19 cellular contexts compared by ENCODE assay signal in the genomic region with DNA sequence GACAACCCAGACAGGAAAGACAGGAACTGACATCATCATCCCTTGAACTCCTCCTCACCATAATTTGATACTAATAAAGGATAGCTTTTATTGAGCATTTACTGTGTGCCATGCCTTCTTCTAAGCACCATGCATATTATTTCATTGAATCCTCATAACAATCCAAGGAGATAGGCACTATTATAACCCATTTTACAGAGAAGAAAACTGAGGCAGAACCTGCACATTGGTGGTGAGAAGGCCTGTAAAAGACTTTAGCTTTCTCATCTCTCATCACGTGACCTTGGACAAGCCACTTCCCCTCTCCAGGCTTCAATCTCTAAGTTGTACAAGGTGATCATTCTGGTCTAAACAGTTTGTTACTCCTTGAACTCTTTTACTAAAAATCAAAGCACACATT.
"Had no signal": no experiment of that assay in that cellular context is flagged by ENCODE, and none has a peak within 500 bp of the region (broad histone marks: within the 10 kb centered on the region; RNA-seq: fewer than 3 reads in every experiment).

No MANE protein-coding gene starts in this region.

- H3K4me3 ChIP-seq: coronary artery, hepatocyte, psoas muscle, sigmoid colon, skin epidermis, thoracic aorta had no signal

- H3K4me1 ChIP-seq: psoas muscle, sigmoid colon had no signal

- H3K27ac ChIP-seq: coronary artery, hepatocyte, psoas muscle, sigmoid colon, skin epidermis, thoracic aorta had no signal

- H3K36me3 ChIP-seq: sigmoid colon, thoracic aorta had no signal

- ATAC-seq: left colon; left ventricle myocardium superior; naive thymus-derived CD4-positive, alpha-beta T cell; psoas muscle; stimulated activated naive B cell treated with anti-CD40 and anti-IgM and Interleukin-4, amounts not matched to agents 10 μg/mL and 1 μg/mL and 100 μg/mL, for 72 hours; stimulated activated naive CD8-positive, alpha-beta T cell treated with anti-CD3 and anti-CD28 coated beads, Interleukin-15, amount 100 ng/mL, for 72 hours had no signal

- H3K9me3 ChIP-seq: psoas muscle, sigmoid colon, thoracic aorta had no signal

- H3K27me3 ChIP-seq: hepatocyte, sigmoid colon had no signal

- DNase-seq: effector CD8-positive, alpha-beta T cell; foreskin melanocyte; head of caudate nucleus; left colon; left ventricle myocardium superior; naive thymus-derived CD4-positive, alpha-beta T cell; nephron progenitor cell; psoas muscle; retina; sigmoid colon; stimulated activated CD4-positive, alpha-beta T cell treated with anti-CD3 and anti-CD28 coated beads, Interleukin-2, amount 100 ng/mL, for 24 hours; stimulated activated CD4-positive, alpha-beta T cell treated with anti-CD3 and anti-CD28 coated beads, Interleukin-4, amount 100 ng/mL, for 4 hours; stimulated activated naive B cell treated with anti-CD40 and anti-IgM and Interleukin-4, amounts not matched to agents 10 μg/mL and 1 μg/mL and 100 μg/mL, for 72 hours; stimulated activated naive CD8-positive, alpha-beta T cell treated with anti-CD3 and anti-CD28 coated beads, Interleukin-15, amount 100 ng/mL, for 72 hours; trophoblast cell had no signal
